Comparison of ENCODE assay signal across 23 cellular contexts in the genomic region with DNA sequence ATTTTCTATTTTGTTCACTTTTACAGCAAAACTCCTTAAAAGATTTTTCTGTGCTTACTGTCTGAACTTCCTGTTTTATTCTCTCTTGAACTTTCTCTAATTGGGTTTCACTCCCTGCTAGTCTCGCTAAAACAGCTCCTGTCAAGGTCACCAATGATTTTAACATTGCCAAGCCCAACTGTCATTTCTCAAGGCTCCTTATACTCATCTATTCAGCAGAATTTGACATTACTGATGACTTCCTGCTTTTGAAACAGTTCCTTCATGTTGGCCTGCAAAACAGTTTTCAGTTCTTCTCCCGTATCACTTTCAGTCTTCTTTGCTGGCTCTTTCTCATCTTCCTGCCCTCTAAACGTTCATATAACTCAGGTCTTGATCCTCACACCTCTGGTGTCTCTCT.
"Had no signal": no experiment of that assay in that cellular context is flagged by ENCODE, and none has a peak within 500 bp of the region (broad histone marks: within the 10 kb centered on the region; RNA-seq: fewer than 3 reads in every experiment).

No MANE protein-coding gene starts in this region.

- H3K36me3 Mint-ChIP-seq: activated naive CD8-positive, alpha-beta T cell treated with anti-CD3 and anti-CD28 coated beads for 36 hours; mesothelial cell of epicardium; naive thymus-derived CD8-positive, alpha-beta T cell; neural progenitor cell; WTC11 had no signal

- H3K4me1 ChIP-seq: colonic mucosa, esophagus squamous epithelium, gastrocnemius medialis, left ventricle myocardium inferior, neural progenitor cell, prostate gland, upper lobe of left lung had no signal

- H3K4me2 ChIP-seq: neural progenitor cell had no signal

- H3K36me3 ChIP-seq: colonic mucosa, esophagus squamous epithelium, gastrocnemius medialis, left ventricle myocardium inferior, neural progenitor cell, prostate gland, upper lobe of left lung had no signal

- H3K4me3 ChIP-seq: colonic mucosa, dorsolateral prefrontal cortex, esophagus squamous epithelium, gastrocnemius medialis, left ventricle myocardium inferior, neural progenitor cell, prostate gland, upper lobe of left lung had no signal

- H3K27me3 ChIP-seq: colonic mucosa, dorsolateral prefrontal cortex, esophagus squamous epithelium, gastrocnemius medialis, neural progenitor cell, upper lobe of left lung had no signal

- H3K27ac Mint-ChIP-seq: activated CD4-positive, alpha-beta T cell treated with anti-CD3 and anti-CD28 coated beads for 36 hours; activated naive CD8-positive, alpha-beta T cell treated with anti-CD3 and anti-CD28 coated beads for 36 hours; mesothelial cell of epicardium; naive thymus-derived CD8-positive, alpha-beta T cell; neural progenitor cell; WTC11 had no signal

- H3K9me3 Mint-ChIP-seq: activated naive CD8-positive, alpha-beta T cell treated with anti-CD3 and anti-CD28 coated beads for 36 hours; mesothelial cell of epicardium; naive thymus-derived CD8-positive, alpha-beta T cell; neural progenitor cell; WTC11 had no signal

- ATAC-seq: activated CD4-positive, alpha-beta T cell treated with anti-CD3 and anti-CD28 coated beads for 36 hours; gastrocnemius medialis; naive thymus-derived CD8-positive, alpha-beta T cell; stimulated activated naive CD8-positive, alpha-beta T cell treated with anti-CD3 and anti-CD28 coated beads, Interleukin-15, Interleukin-2, amounts not matched to agents 100 U/mL and 50 U/mL, for 24 hours; WTC11 had no signal

- H3K9me3 ChIP-seq: colonic mucosa, esophagus squamous epithelium, gastrocnemius medialis, left ventricle myocardium inferior, prostate gland, upper lobe of left lung had no signal

- H3K27me3 Mint-ChIP-seq: activated CD4-positive, alpha-beta T cell treated with anti-CD3 and anti-CD28 coated beads for 36 hours; activated naive CD8-positive, alpha-beta T cell treated with anti-CD3 and anti-CD28 coated beads for 36 hours had no signal

- H3K27ac ChIP-seq: colonic mucosa, dorsolateral prefrontal cortex, esophagus squamous epithelium, gastrocnemius medialis, left ventricle myocardium inferior, neural progenitor cell, prostate gland, upper lobe of left lung had no signal

- H3K4me1 Mint-ChIP-seq: activated CD4-positive, alpha-beta T cell treated with anti-CD3 and anti-CD28 coated beads for 36 hours; activated naive CD8-positive, alpha-beta T cell treated with anti-CD3 and anti-CD28 coated beads for 36 hours; mesothelial cell of epicardium; naive thymus-derived CD8-positive, alpha-beta T cell; neural progenitor cell; WTC11 had no signal

- DNase-seq: activated CD4-positive, alpha-beta T cell treated with anti-CD3 and anti-CD28 coated beads for 36 hours; activated CD4-positive, alpha-beta T cell treated with anti-CD3 and anti-CD28 coated beads, Interleukin-2, amount 50 U/mL, for 4 hours; activated CD8-positive, alpha-beta memory T cell treated with anti-CD3 and anti-CD28 coated beads for 24 hours; activated naive CD4-positive, alpha-beta T cell treated with Interleukin-2 at 50 U/mL for 16 hours; activated naive CD8-positive, alpha-beta T cell treated with anti-CD3 and anti-CD28 coated beads for 36 hours; activated T-cell treated with anti-CD3 and anti-CD28 coated beads, Interleukin-2, amount 50 U/mL, for 48 hours; colonic mucosa; dorsolateral prefrontal cortex; esophagus squamous epithelium; gastrocnemius medialis; hippocampal formation; kidney glomerular epithelial cell; left ventricle myocardium inferior; mammary epithelial cell; naive thymus-derived CD8-positive, alpha-beta T cell; stimulated activated CD4-positive, alpha-beta T cell treated with anti-CD3 and anti-CD28 coated beads, Interleukin-4, amount 100 ng/mL, for 24 hours; stimulated activated naive CD8-positive, alpha-beta T cell treated with anti-CD3 and anti-CD28 coated beads, Interleukin-15, Interleukin-2, amounts not matched to agents 100 U/mL and 50 U/mL, for 24 hours; upper lobe of left lung had no signal

- H3K9ac ChIP-seq: neural progenitor cell had no signal

- H2AFZ ChIP-seq: neural progenitor cell had no signal

- H3K4me3 Mint-ChIP-seq: activated CD4-positive, alpha-beta T cell treated with anti-CD3 and anti-CD28 coated beads for 36 hours; activated naive CD8-positive, alpha-beta T cell treated with anti-CD3 and anti-CD28 coated beads for 36 hours; mesothelial cell of epicardium; naive thymus-derived CD8-positive, alpha-beta T cell; neural progenitor cell; WTC11 had no signal

- FAIRE-seq: bronchial epithelial cell had no signal
